In the genomic region with DNA sequence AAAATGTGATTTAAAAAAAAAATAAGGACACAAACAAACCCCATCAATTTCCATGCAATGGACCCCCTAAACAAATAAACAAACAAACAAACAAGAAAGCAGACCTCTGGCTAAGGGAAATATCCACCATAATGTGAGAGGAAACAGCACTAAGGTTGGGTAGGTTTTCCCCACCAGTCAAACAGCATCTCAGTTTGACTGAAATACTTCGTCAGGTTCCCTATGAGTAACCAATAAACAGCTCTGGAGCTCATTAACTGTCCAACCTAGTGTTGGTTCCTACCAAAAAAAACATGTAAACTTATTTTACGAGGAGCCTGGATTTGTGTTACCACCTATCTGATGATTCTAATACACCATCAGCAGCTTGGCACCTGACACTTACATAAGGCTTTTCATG, we compare ENCODE assay signal across 31 cellular contexts.
DNase-seq lines count a peak whose midpoint lies in the region; ATAC-seq and TF ChIP-seq lines count a peak whose summit lies in the region.
"Had no signal": no experiment of that assay in that cellular context is flagged by ENCODE, and none has a peak within 500 bp of the region (broad histone marks: within the 10 kb centered on the region; RNA-seq: fewer than 3 reads in every experiment).

No MANE protein-coding gene starts in this region.

- TF ChIP-seq POLR2A in GM18505 (IDR thresholded peaks at IDR 0.05; ENCODE audit: borderline replicate concordance, extremely low read depth, insufficient read depth, insufficient read length) = no peak

- H3K4me2 ChIP-seq in MM.1S (ENCODE audit: low read depth, low read length) = peak overlapping the region; percentile 23; the same call in 1 of the 2 replicates
- H3K4me2 ChIP-seq in neuronal stem cell (ENCODE audit: insufficient read depth, low read length, poor library complexity, severe bottlenecking) = no peak overlapping the region

- peak overlapping the region; percentile 63 for H3K14ac ChIP-seq in neuronal stem cell (ENCODE audit: low read length)

- no peaks in the 10 kb centered on the region for H3K27me3 ChIP-seq in MM.1S (replicated peaks; ENCODE audit: insufficient read depth, low read length)
- H3K27me3 ChIP-seq in neuronal stem cell (ENCODE audit: control insufficient read depth in 3 of 3, insufficient read depth in 3 of 3, low read depth in 1 of 3, low read length in 3 of 3) = no peaks in the 10 kb centered on the region
- H3K27me3 ChIP-seq: cardiac muscle cell, Peyer's patch had no signal

- H4K20me1 ChIP-seq in MM.1S (ENCODE audit: insufficient read depth, low read length) = no peaks in the 10 kb centered on the region

- no peaks in the 10 kb centered on the region for H3K27me3 Mint-ChIP-seq in T-helper 2 cell treated with Interferon-gamma antibody and Interleukin-4, amounts not matched to agents 5 μg/mL and 100 μg/mL, for 36 hours (ENCODE audit: low read depth)
- H3K27me3 Mint-ChIP-seq: activated naive CD8-positive, alpha-beta T cell treated with anti-CD3 and anti-CD28 coated beads for 36 hours; activated T-cell treated with anti-CD3 and anti-CD28 coated beads, Interleukin-2, amount 50 U/mL, for 24 hours; CD4-positive, alpha-beta memory T cell; stimulated activated naive B cell treated with anti-CD40 and anti-IgM and Interleukin-4, amounts not matched to agents 10 μg/mL and 1 μg/mL and 100 μg/mL, for 72 hours had no signal

- H3K4me1 Mint-ChIP-seq in T-helper 2 cell treated with Interferon-gamma antibody and Interleukin-4, amounts not matched to agents 5 μg/mL and 100 μg/mL, for 36 hours (ENCODE audit: low read depth) = peaks cover 15% of the 10 kb centered on the region
- H3K4me1 Mint-ChIP-seq: activated naive CD8-positive, alpha-beta T cell treated with anti-CD3 and anti-CD28 coated beads for 36 hours had no signal

- H3K4me1 ChIP-seq in MM.1S (ENCODE audit: low read length) (peaks cover 48% of the 10 kb centered on the region), neuronal stem cell (ENCODE audit: control insufficient read depth in 2 of 2, insufficient read depth in 1 of 2, low read depth in 1 of 2, low read length in 2 of 2) (no peaks in the 10 kb centered on the region)
- H3K4me1 ChIP-seq: parathyroid adenoma, Peyer's patch had no signal

- no peak overlapping the region for H3K27ac Mint-ChIP-seq in T-helper 2 cell treated with Interferon-gamma antibody and Interleukin-4, amounts not matched to agents 5 μg/mL and 100 μg/mL, for 36 hours
- H3K27ac Mint-ChIP-seq: activated naive CD8-positive, alpha-beta T cell treated with anti-CD3 and anti-CD28 coated beads for 36 hours; activated T-cell treated with anti-CD3 and anti-CD28 coated beads, Interleukin-2, amount 50 U/mL, for 24 hours; immature natural killer cell; nephron progenitor cell had no signal

- H3K79me1 ChIP-seq in neuronal stem cell (ENCODE audit: low read depth, low read length) = no peaks in the 10 kb centered on the region

- no peaks in the 10 kb centered on the region for H3K9me2 ChIP-seq in MM.1S (replicated peaks; ENCODE audit: insufficient read depth, low read length)

- H3K27ac ChIP-seq in MM.1S (ENCODE audit: low read length) = no peak overlapping the region
- no peak overlapping the region for H3K27ac ChIP-seq in neuronal stem cell (replicated peaks; ENCODE audit: low read length)
- H3K27ac ChIP-seq: cardiac muscle cell, coronary artery, parathyroid adenoma, Peyer's patch had no signal

- TF ChIP-seq CTCF in MM.1S (IDR thresholded peaks at IDR 0.05; ENCODE audit: low read length) = no peak

- H2BK5ac ChIP-seq in neuronal stem cell (ENCODE audit: low read length) = no peak overlapping the region

- H3K18ac ChIP-seq in neuronal stem cell (ENCODE audit: low read length) = no peak overlapping the region

- ATAC-seq in GM21529 (IDR thresholded peaks at IDR 0.05; ENCODE audit: unreplicated experiment) (peak; percentile 32), GM18505 (IDR thresholded peaks at IDR 0.05; ENCODE audit: unreplicated experiment) (no peak)

- no CpG with 5 or more reads among the region's 2 CpGs for WGBS in neuronal stem cell (ENCODE audit: extremely low coverage in 2 of 2, insufficient read length in 2 of 2, insufficient replicate concordance in 1 of 2), 2 donors

- H3K9ac ChIP-seq in MM.1S (ENCODE audit: low read length) (no peak overlapping the region), neuronal stem cell (ENCODE audit: low read depth, low read length, poor library complexity) (no peak overlapping the region)
- H3K9ac ChIP-seq: parathyroid adenoma had no signal

- no peak overlapping the region for H4K8ac ChIP-seq in neuronal stem cell (ENCODE audit: low read depth, low read length)

- H3K9me3 Mint-ChIP-seq in T-helper 2 cell treated with Interferon-gamma antibody and Interleukin-4, amounts not matched to agents 5 μg/mL and 100 μg/mL, for 36 hours = no peaks in the 10 kb centered on the region
- H3K9me3 Mint-ChIP-seq: activated naive CD8-positive, alpha-beta T cell treated with anti-CD3 and anti-CD28 coated beads for 36 hours; activated T-cell treated with anti-CD3 and anti-CD28 coated beads, Interleukin-2, amount 50 U/mL, for 24 hours; CD4-positive, alpha-beta memory T cell; nephron progenitor cell had no signal

- no peak overlapping the region for H2BK15ac ChIP-seq in neuronal stem cell (ENCODE audit: low read length)

- H3K4me3 ChIP-seq in MM.1S (ENCODE audit: low read length) (no peak overlapping the region), neuronal stem cell (ENCODE audit: low read length in 2 of 2) (no peak overlapping the region)
- H3K4me3 ChIP-seq: cardiac muscle cell, coronary artery, mucosa of descending colon, Peyer's patch, skin epidermis had no signal

- no peak for DNase-seq in T-helper 2 cell treated with Interferon-gamma antibody and Interleukin-4, amounts not matched to agents 5 μg/mL and 100 μg/mL, for 36 hours (ENCODE audit: low spot score)
- DNase-seq in T-helper 2 cell (no peak), MM.1S (no peak), neuronal stem cell (ENCODE audit: low spot score) (no peak), NK-92 (lab: John Stamatoyannopoulos, UW; ENCODE audit: unreplicated experiment) (no peak), EL (no peak)
- DNase-seq: 8988T; activated gamma-delta T cell; activated naive CD8-positive, alpha-beta T cell treated with anti-CD3 and anti-CD28 coated beads for 36 hours; activated T-cell treated with anti-CD3 and anti-CD28 coated beads, Interleukin-2, amount 50 U/mL, for 24 hours; CD4-positive, alpha-beta memory T cell; DND-41; immature natural killer cell; IMR-90; NCI-H1436 treated with DMSO at 0.1 percent for 48 hours; NCI-H2081 treated with DMSO at 0.1 percent for 48 hours; NCI-H226; NCI-H69; nephron progenitor cell; SHP77 treated with DMSO at 0.1 percent for 48 hours; T-helper 9 cell; trophoblast cell had no signal

- H3K9me3 ChIP-seq in MM.1S (replicated peaks; ENCODE audit: insufficient read depth, low read length) (no peaks in the 10 kb centered on the region), neuronal stem cell (replicated peaks in 1 of 2; ENCODE audit: control insufficient read depth in 2 of 2, insufficient read depth in 1 of 2, low read depth in 1 of 2, low read length in 2 of 2) (no peaks in the 10 kb centered on the region)
- H3K9me3 ChIP-seq: mucosa of descending colon, Peyer's patch had no signal

- no peak overlapping the region for H2AK5ac ChIP-seq in neuronal stem cell (ENCODE audit: low read depth, low read length)

- no peak overlapping the region for H2BK12ac ChIP-seq in neuronal stem cell (ENCODE audit: low read length)

- H3K36me3 ChIP-seq in MM.1S (replicated peaks; ENCODE audit: insufficient read depth, low read length) = no peaks in the 10 kb centered on the region
- no peaks in the 10 kb centered on the region for H3K36me3 ChIP-seq in neuronal stem cell (replicated peaks in 1 of 2; ENCODE audit: control insufficient read depth in 2 of 2, insufficient read depth in 2 of 2, low read length in 2 of 2)
- H3K36me3 ChIP-seq: cardiac muscle cell, Peyer's patch had no signal

- no peak overlapping the region for H3K4ac ChIP-seq in neuronal stem cell (ENCODE audit: low read length)

- no peak overlapping the region for H4K91ac ChIP-seq in neuronal stem cell (ENCODE audit: low read depth, low read length, poor library complexity)

- no peak overlapping the region for H3K23ac ChIP-seq in neuronal stem cell (ENCODE audit: low read depth, low read length, poor library complexity)

- H3K4me3 Mint-ChIP-seq in T-helper 2 cell treated with Interferon-gamma antibody and Interleukin-4, amounts not matched to agents 5 μg/mL and 100 μg/mL, for 36 hours = peak overlapping the region; percentile 46
- H3K4me3 Mint-ChIP-seq: activated naive CD8-positive, alpha-beta T cell treated with anti-CD3 and anti-CD28 coated beads for 36 hours; activated T-cell treated with anti-CD3 and anti-CD28 coated beads, Interleukin-2, amount 50 U/mL, for 24 hours; CD4-positive, alpha-beta memory T cell; immature natural killer cell; nephron progenitor cell; stimulated activated naive B cell treated with anti-CD40 and anti-IgM and Interleukin-4, amounts not matched to agents 10 μg/mL and 1 μg/mL and 100 μg/mL, for 72 hours had no signal

- no peak overlapping the region for H2BK120ac ChIP-seq in neuronal stem cell (ENCODE audit: low read depth, low read length)

- no peaks in the 10 kb centered on the region for H3K36me3 Mint-ChIP-seq in T-helper 2 cell treated with Interferon-gamma antibody and Interleukin-4, amounts not matched to agents 5 μg/mL and 100 μg/mL, for 36 hours (ENCODE audit: low read depth)
- H3K36me3 Mint-ChIP-seq: activated naive CD8-positive, alpha-beta T cell treated with anti-CD3 and anti-CD28 coated beads for 36 hours; CD4-positive, alpha-beta memory T cell; immature natural killer cell; stimulated activated naive B cell treated with anti-CD40 and anti-IgM and Interleukin-4, amounts not matched to agents 10 μg/mL and 1 μg/mL and 100 μg/mL, for 72 hours had no signal

- H3K79me2 ChIP-seq in MM.1S (ENCODE audit: low read length) = no peaks in the 10 kb centered on the region
- H3K79me2 ChIP-seq: parathyroid adenoma had no signal

- no peak overlapping the region for H2AFZ ChIP-seq in MM.1S (ENCODE audit: low read length)
- H2AFZ ChIP-seq in neuronal stem cell (ENCODE audit: low read length) = no peak overlapping the region
- H2AFZ ChIP-seq: parathyroid adenoma had no signal

- peaks cover 16% of the 10 kb centered on the region for H3F3A ChIP-seq in MM.1S (ENCODE audit: insufficient read depth, low read length)
